Comparison of ENCODE assay signal across 10 cellular contexts in genomic region chr13:40963927-40964326, GRCh38. TPM values are rescaled to one million over a fixed set of nuclear protein-coding genes. Genes with fewer than 3 reads are reported as not detected.
A peak's percentile ranks its signal among the peaks of the same experiment; 100 is the strongest.
DNase-seq lines count a peak whose midpoint lies in the region; ATAC-seq and TF ChIP-seq lines count a peak whose summit lies in the region.
"Had no signal": no experiment of that assay in that cellular context is flagged by ENCODE, and none has a peak within 500 bp of the region (broad histone marks: within the 10 kb centered on the region; RNA-seq: fewer than 3 reads in every experiment).

No MANE protein-coding gene starts in this region.

- H3K9me3 ChIP-seq in Karpas-422 (ENCODE audit: low read length) = no peaks in the 10 kb centered on the region
- H3K9me3 ChIP-seq in neutrophil = no peaks in the 10 kb centered on the region
- no peaks in the 10 kb centered on the region for H3K9me3 ChIP-seq in right cardiac atrium (ENCODE audit: control insufficient read depth, low read length)
- H3K9me3 ChIP-seq: adrenal gland had no signal

- H2AFZ ChIP-seq in Karpas-422 (ENCODE audit: low read length) = no peak overlapping the region

- ATAC-seq in central memory CD8-positive, alpha-beta T cell (replicated peaks; ENCODE audit: extremely low read depth, poor library complexity, severe bottlenecking) = no peak
- ATAC-seq in GM21576 (IDR thresholded peaks at IDR 0.05; ENCODE audit: unreplicated experiment) (no peak), right cardiac atrium (no peak), Right ventricle myocardium superior (ENCODE audit: poor library complexity) (no peak)

- H3K4me3 Mint-ChIP-seq in central memory CD8-positive, alpha-beta T cell = peak overlapping the region; percentile 7
- H3K4me3 Mint-ChIP-seq: T-helper 2 cell treated with Interferon-gamma antibody and Interleukin-4, amounts not matched to agents 5 μg/mL and 100 μg/mL, for 36 hours had no signal

- no peak overlapping the region for H3K9ac ChIP-seq in Karpas-422 (ENCODE audit: low read length)

- no peaks in the 10 kb centered on the region for H3K27me3 Mint-ChIP-seq in central memory CD8-positive, alpha-beta T cell

- H3K4me3 ChIP-seq in Karpas-422 (ENCODE audit: low read length) (no peak overlapping the region; the same call in 1 of the 2 replicates), neutrophil (ENCODE audit: low read depth in 1 of 2, low read length in 1 of 2) (no peak overlapping the region), right cardiac atrium (ENCODE audit: low read length) (no peak overlapping the region)
- H3K4me3 ChIP-seq: adrenal gland had no signal

- no peaks in the 10 kb centered on the region for H3K9me2 ChIP-seq in Karpas-422 (replicated peaks; ENCODE audit: insufficient read depth, low read length)

- H3K27ac ChIP-seq in Karpas-422 (ENCODE audit: low read length) = peak overlapping the region; percentile 94
- H3K27ac ChIP-seq in neutrophil = peak overlapping the region; percentile 73
- no peak overlapping the region for H3K27ac ChIP-seq in right cardiac atrium (ENCODE audit: low read length)
- H3K27ac ChIP-seq: adrenal gland had no signal

- peaks cover 98% of the 10 kb centered on the region for H3K79me2 ChIP-seq in Karpas-422 (ENCODE audit: low read length)

- H3K9me3 Mint-ChIP-seq in central memory CD8-positive, alpha-beta T cell = no peaks in the 10 kb centered on the region
- H3K9me3 Mint-ChIP-seq: T-helper 2 cell treated with Interferon-gamma antibody and Interleukin-4, amounts not matched to agents 5 μg/mL and 100 μg/mL, for 36 hours had no signal

- no peak for TF ChIP-seq CTCF in neutrophil (IDR thresholded peaks at IDR 0.05)

- peaks cover 9% of the 10 kb centered on the region; the same call in 1 of the 2 replicates for H4K20me1 ChIP-seq in Karpas-422 (ENCODE audit: insufficient read depth, low read depth, low read length)

- H3K36me3 ChIP-seq in Karpas-422 (ENCODE audit: insufficient read depth, low read length) (peaks cover 16% of the 10 kb centered on the region), neutrophil (no peaks in the 10 kb centered on the region)
- H3K36me3 ChIP-seq: adrenal gland had no signal

- peaks cover 23% of the 10 kb centered on the region for H3K36me3 Mint-ChIP-seq in central memory CD8-positive, alpha-beta T cell (ENCODE audit: insufficient read depth)

- H3K4me1 Mint-ChIP-seq in central memory CD8-positive, alpha-beta T cell = peaks cover 68% of the 10 kb centered on the region

- H3K27ac Mint-ChIP-seq in central memory CD8-positive, alpha-beta T cell (ENCODE audit: low read depth) = no peak overlapping the region
- H3K27ac Mint-ChIP-seq: T-helper 2 cell treated with Interferon-gamma antibody and Interleukin-4, amounts not matched to agents 5 μg/mL and 100 μg/mL, for 36 hours had no signal

- peak overlapping the region; percentile 80 for H3K4me2 ChIP-seq in Karpas-422 (ENCODE audit: low read depth, low read length, poor library complexity, severe bottlenecking)

- peak; percentile 64 for DNase-seq in EH (ENCODE audit: low read depth)
- no peak for DNase-seq in Karpas-422
- DNase-seq in central memory CD8-positive, alpha-beta T cell (ENCODE audit: low spot score in 2 of 2) = no peak
- no peak for DNase-seq in NCI-H128 (lab: John Stamatoyannopoulos, UW; ENCODE audit: unreplicated experiment)
- DNase-seq in right cardiac atrium = no peak
- DNase-seq in Right ventricle myocardium superior = no peak
- DNase-seq: adrenal gland had no signal

- intact Hi-C loops in right cardiac atrium (cut with DNase I) (no loop called here), Right ventricle myocardium superior (cut with DNase I) (no loop called here)

- H3K27me3 ChIP-seq in Karpas-422 (ENCODE audit: low read length) (no peaks in the 10 kb centered on the region), neutrophil (no peaks in the 10 kb centered on the region), right cardiac atrium (ENCODE audit: control insufficient read depth, insufficient read depth) (no peaks in the 10 kb centered on the region)
- H3K27me3 ChIP-seq: adrenal gland had no signal

- H3K4me1 ChIP-seq in Karpas-422 (ENCODE audit: low read length) = peaks cover 79% of the 10 kb centered on the region
- H3K4me1 ChIP-seq in neutrophil (ENCODE audit: control insufficient read depth in 1 of 2, insufficient read depth in 1 of 2, low read depth in 1 of 2, low read length in 1 of 2) = peaks cover 94 to 95% of the 10 kb centered on the region in 2 experiments
- peaks cover 8% of the 10 kb centered on the region for H3K4me1 ChIP-seq in right cardiac atrium (ENCODE audit: control insufficient read depth, insufficient read depth, low read length)

- WGBS in right cardiac atrium = 96% methylated on average over 1 of the region's 1 CpG

RNA-seq across cellular contexts. Expression of gene ELF1, which starts 55.2 kb away (rescaled TPM):
- 66.1 and 84.0 TPM in 2 replicates for total RNA-seq in Karpas-422 (2014; rRNA removed; shearing (Covaris generic); ENCODE audit: low replicate concordance)
- total RNA-seq in right cardiac atrium (10 to 100 TPM; 41.3 to 57.1 (median 45.6) TPM), Right ventricle myocardium superior (33.9 TPM)
- polyA plus RNA-seq in right cardiac atrium = 16.6 TPM
